34 cellular contexts compared by ENCODE assay signal in the genomic region with DNA sequence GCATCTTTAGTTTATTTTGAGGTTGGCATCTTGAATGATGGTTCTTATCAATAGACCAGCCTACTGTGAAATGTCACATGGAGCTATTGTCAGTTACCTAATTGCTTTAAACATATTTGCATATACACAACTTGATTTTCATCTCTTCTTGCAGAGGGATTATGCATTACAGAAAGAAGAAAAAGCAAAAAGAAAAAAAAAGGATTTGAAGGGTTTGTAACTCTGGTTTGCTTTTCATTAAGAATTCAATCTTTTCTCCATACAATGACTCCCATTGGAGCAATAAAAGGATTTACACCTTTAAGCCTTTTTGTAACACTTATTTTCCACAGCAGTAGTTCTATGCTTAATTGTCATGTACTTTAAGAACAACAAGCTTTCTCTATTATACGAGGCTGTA.
"Had no signal": no experiment of that assay in that cellular context is flagged by ENCODE, and none has a peak within 500 bp of the region (broad histone marks: within the 10 kb centered on the region; RNA-seq: fewer than 3 reads in every experiment).

No MANE protein-coding gene starts in this region.

- H3K27ac ChIP-seq: KMS-11 had no signal

- H3K27me3 ChIP-seq: MG63 had no signal

- H3K4me3 ChIP-seq: MG63 had no signal

- H3K4me2 ChIP-seq: KMS-11 had no signal

- H3K36me3 ChIP-seq: MG63 had no signal

- H3K9ac ChIP-seq: KMS-11 had no signal

- DNase-seq: Karpas-422, Kasumi-1, KG1, MG63, MM.1S, MV-4-11, NCI-H1048, NCI-H1092, NCI-H1092 treated with DMSO at 0.1 percent for 48 hours, NCI-H1105, NCI-H1105 treated with DMSO at 0.1 percent for 48 hours, NCI-H1417, NCI-H1417 treated with DMSO at 0.1 percent for 48 hours, NCI-H1436, NCI-H1436 treated with DMSO at 0.1 percent for 48 hours, NCI-H146, NCI-H1694, NCI-H1694 treated with DMSO at 0.1 percent for 48 hours, NCI-H187, NCI-H187 treated with DMSO at 0.1 percent for 48 hours, NCI-H1930, NCI-H2029, NCI-H2029 treated with DMSO at 0.1 percent for 48 hours, NCI-H2081, NCI-H2081 treated with DMSO at 0.1 percent for 48 hours, NCI-H2107, NCI-H2171, NCI-H2171 treated with DMSO at 0.1 percent for 48 hours, NCI-H2227 treated with DMSO at 0.1 percent for 48 hours, NCI-H226, NCI-H345, NCI-H446 treated with DMSO at 0.1 percent for 48 hours, NCI-H510A had no signal
